In genomic region chr13:108835082-108835481, GRCh38 we compare ENCODE assay signal across 18 cellular contexts.
A peak's percentile ranks its signal among the peaks of the same experiment; 100 is the strongest.
DNase-seq lines count a peak whose midpoint lies in the region; ATAC-seq and TF ChIP-seq lines count a peak whose summit lies in the region.
"Had no signal": no experiment of that assay in that cellular context is flagged by ENCODE, and none has a peak within 500 bp of the region (broad histone marks: within the 10 kb centered on the region; RNA-seq: fewer than 3 reads in every experiment).

No MANE protein-coding gene starts in this region.

- H3K4me3 ChIP-seq in A673 (ENCODE audit: low read depth, low read length, poor library complexity, severe bottlenecking): no peak overlapping the region
- no peak overlapping the region for H3K4me3 ChIP-seq in mesendoderm (ENCODE audit: low read length)
- H3K4me3 ChIP-seq: GM23248, HAP-1 had no signal

- no peaks in the 10 kb centered on the region for H3K27me3 ChIP-seq in A673 (replicated peaks; ENCODE audit: insufficient read depth, low read depth, low read length, poor library complexity)
- H3K27me3 ChIP-seq in mesendoderm (ENCODE audit: insufficient read depth, low read length, poor library complexity): no peaks in the 10 kb centered on the region
- H3K27me3 ChIP-seq: BE2C had no signal

- H3K79me1 ChIP-seq in mesendoderm (ENCODE audit: low read length): no peaks in the 10 kb centered on the region

- no peak overlapping the region for H3K4me2 ChIP-seq in mesendoderm (ENCODE audit: low read length)

- H3K9me3 ChIP-seq in A673 (ENCODE audit: low read depth, low read length, poor library complexity, severe bottlenecking): no peaks in the 10 kb centered on the region
- H3K9me3 ChIP-seq: BE2C, HAP-1 had no signal

- H3K4me1 ChIP-seq in A673 (ENCODE audit: insufficient read depth, low read length, poor library complexity, severe bottlenecking): no peaks in the 10 kb centered on the region
- H3K4me1 ChIP-seq in mesendoderm (ENCODE audit: control insufficient read depth, low read depth, low read length): no peaks in the 10 kb centered on the region
- H3K4me1 ChIP-seq: BE2C, HAP-1 had no signal

- H3K23ac ChIP-seq in mesendoderm (ENCODE audit: low read length): no peak overlapping the region

- H3K4me3 Mint-ChIP-seq in natural killer cell: no peak overlapping the region
- H3K4me3 Mint-ChIP-seq: CD4-positive, CD25-positive, alpha-beta regulatory T cell had no signal

- no peaks in the 10 kb centered on the region for H3K36me3 ChIP-seq in A673 (ENCODE audit: insufficient read depth, low read length, poor library complexity, severe bottlenecking)
- no peaks in the 10 kb centered on the region for H3K36me3 ChIP-seq in mesendoderm (ENCODE audit: control insufficient read depth, insufficient read depth, low read length)
- H3K36me3 ChIP-seq: BE2C, HAP-1 had no signal

- H3K27ac ChIP-seq in A673 (ENCODE audit: low read depth, low read length, poor library complexity, severe bottlenecking): no peak overlapping the region
- no peak overlapping the region for H3K27ac ChIP-seq in mesendoderm (ENCODE audit: low read depth, low read length)
- H3K27ac ChIP-seq: GM23248, HL-60 had no signal

- H3K9me3 Mint-ChIP-seq in natural killer cell: peaks cover 0 to 6% of the 10 kb centered on the region in 2 donors
- H3K9me3 Mint-ChIP-seq: CD4-positive, CD25-positive, alpha-beta regulatory T cell had no signal

- H3K18ac ChIP-seq in mesendoderm (ENCODE audit: low read length): no peak overlapping the region

- H3K4me1 Mint-ChIP-seq in natural killer cell: no peaks in the 10 kb centered on the region
- H3K4me1 Mint-ChIP-seq: CD4-positive, CD25-positive, alpha-beta regulatory T cell had no signal

- H2BK5ac ChIP-seq in mesendoderm (ENCODE audit: low read length): no peak overlapping the region

- DNase-seq in NCI-H187 treated with DMSO at 0.1 percent for 48 hours (lab: John Stamatoyannopoulos, UW) (peak; percentile 5), NCI-H187 (lab: John Stamatoyannopoulos, UW) (no peak), A673 (ENCODE audit: low spot score) (peak; percentile 3), NCI-H1105 treated with DMSO at 0.1 percent for 48 hours (lab: John Stamatoyannopoulos, UW) (peak; percentile 81), mesendoderm (peak; percentile 28), NCI-H1436 (lab: John Stamatoyannopoulos, UW) (no peak), natural killer cell (no peak), NCI-H2227 (lab: John Stamatoyannopoulos, UW; ENCODE audit: unreplicated experiment) (no peak)
- DNase-seq: 8988T; BE2C; C1 segment of cervical spinal cord; CD4-positive, CD25-positive, alpha-beta regulatory T cell; DMS153; DMS79; GDM1; GM23248 had no signal

- no peaks in the 10 kb centered on the region for H3K79me2 ChIP-seq in mesendoderm (ENCODE audit: control insufficient read depth, insufficient read depth, low read length)

- H3K36me3 Mint-ChIP-seq in natural killer cell: no peaks in the 10 kb centered on the region
- H3K36me3 Mint-ChIP-seq: CD4-positive, CD25-positive, alpha-beta regulatory T cell had no signal

- no peak overlapping the region for H3K4ac ChIP-seq in mesendoderm (ENCODE audit: low read depth, low read length)

- no peaks in the 10 kb centered on the region for H3K27me3 Mint-ChIP-seq in natural killer cell (ENCODE audit: low read depth in 2 of 2)
- H3K27me3 Mint-ChIP-seq: CD4-positive, CD25-positive, alpha-beta regulatory T cell had no signal

- H2AK5ac ChIP-seq in mesendoderm (ENCODE audit: low read length): no peak overlapping the region

- no peak overlapping the region for H4K5ac ChIP-seq in mesendoderm (ENCODE audit: low read length)

- no peak overlapping the region for H3K9ac ChIP-seq in mesendoderm (ENCODE audit: low read length)
- H3K9ac ChIP-seq: GM23248 had no signal

- no peak overlapping the region for H2BK15ac ChIP-seq in mesendoderm (replicated peaks; ENCODE audit: low read depth)

- ATAC-seq in natural killer cell: no peak

- no CpG with 5 or more reads among the region's 3 CpGs for WGBS in mesendoderm (ENCODE audit: extremely low coverage, insufficient coverage, low lambda C conversion rate)

- POLR2A ChIA-PET in A673 (lab: Charles Lee; ENCODE audit: low non-redundant PET): no interaction called here

- no peak for TF ChIP-seq CTCF in A673 (conservative IDR thresholded peaks at IDR 0.05; ENCODE audit: low read depth, low read length)
- no peak for TF ChIP-seq CTCF in natural killer cell (IDR thresholded peaks at IDR 0.05)

- no peak overlapping the region for H3K27ac Mint-ChIP-seq in natural killer cell

- intact Hi-C loops in A673 (cut with micrococcal nuclease; ENCODE audit: unreplicated experiment): no loop called here
- intact Hi-C loops in natural killer cell (cut with micrococcal nuclease): no loop called here

- H3K56ac ChIP-seq in mesendoderm (ENCODE audit: low read length): no peak overlapping the region

- H2BK120ac ChIP-seq in mesendoderm (ENCODE audit: low read depth, low read length): no peak overlapping the region

- H4K8ac ChIP-seq in mesendoderm (ENCODE audit: low read depth, low read length): no peak overlapping the region

- CTCF ChIA-PET in A673 (lab: Charles Lee): no interaction called here

- no TSS peak for BruUV-seq in A673 (replicated peaks; lab: Mats Ljungman, UMichigan)

Comparison
In these comparisons a context has a peak if more than half of its experiments do, and no peak if none do; other contexts are left out.
1. DNase-seq: peak in NCI-H187 treated with DMSO at 0.1 percent for 48 hours (single experiment), A673 (single experiment), NCI-H1105 treated with DMSO at 0.1 percent for 48 hours (single experiment) and mesendoderm (single experiment); none in NCI-H187 (0 of 2), NCI-H1436 (single experiment), natural killer cell (single experiment) and NCI-H2227 (single experiment).